1 cellular context compared by ENCODE assay signal in genomic region chr15:33587773-33588172, GRCh38.
TF ChIP-seq lines count a peak whose summit lies in the region.

No MANE protein-coding gene starts in this region.

TF ChIP-seq in SK-N-SH, 30 proteins besides CTCF, POLR2A, EP300 and RAD21 (continued from another document):
- TF ChIP-seq PBX3 (IDR thresholded peaks at IDR 0.05) = no peak
TF ChIP-seq in SK-N-SH: peak in this region for 0.
